Comparison of ENCODE assay signal across 29 cellular contexts in the genomic region with DNA sequence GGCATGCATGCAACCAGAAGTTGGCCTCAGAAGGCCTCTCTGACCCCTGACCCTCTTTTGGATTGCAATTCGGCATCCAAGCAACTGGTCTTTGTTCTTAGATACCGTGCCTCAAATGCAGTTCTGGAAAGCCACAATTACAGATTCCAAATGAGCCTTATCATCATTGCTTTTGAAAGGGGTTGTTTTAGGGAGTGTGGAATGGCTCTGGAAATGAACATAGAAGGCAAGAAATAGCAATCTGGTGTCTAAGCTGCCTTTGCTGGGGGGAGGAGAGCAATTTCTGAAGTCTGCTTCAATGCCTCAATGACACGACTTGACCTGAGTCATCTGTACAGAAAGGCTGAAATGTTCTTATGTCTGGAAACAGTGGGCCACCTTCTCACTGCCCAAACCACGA.
DNase-seq lines count a peak whose midpoint lies in the region; TF ChIP-seq lines count a peak whose summit lies in the region.
"Had no signal": no experiment of that assay in that cellular context is flagged by ENCODE, and none has a peak within 500 bp of the region (broad histone marks: within the 10 kb centered on the region; RNA-seq: fewer than 3 reads in every experiment).

No MANE protein-coding gene starts in this region.

- no peaks in the 10 kb centered on the region for H3K27me3 ChIP-seq in SK-N-SH (ENCODE audit: insufficient read depth)
- H3K27me3 ChIP-seq: dorsolateral prefrontal cortex, MG63, tibial nerve had no signal

- H3K9ac ChIP-seq in SK-N-SH: no peak overlapping the region

- no peak overlapping the region for H3K27ac ChIP-seq in SK-N-SH (ENCODE audit: low read depth in 2 of 2, low read length in 1 of 2)
- H3K27ac ChIP-seq: A549, dorsolateral prefrontal cortex, lower lobe of right lung, RWPE1, skin epidermis, tibial nerve had no signal

- H2AFZ ChIP-seq in SK-N-SH (ENCODE audit: low read depth): no peak overlapping the region

- peaks cover 5% of the 10 kb centered on the region for H3K36me3 Mint-ChIP-seq in nephron progenitor cell (ENCODE audit: low read depth)

- no peaks in the 10 kb centered on the region for H3F3A ChIP-seq in SK-N-SH (replicated peaks; ENCODE audit: insufficient read depth)

- no peak overlapping the region for H3K4me3 Mint-ChIP-seq in nephron progenitor cell
- H3K4me3 Mint-ChIP-seq: activated CD4-positive, alpha-beta memory T cell treated with anti-CD3 and anti-CD28 coated beads, Interleukin-2, amount 10 ng/mL, durations not matched to agents 7 days and 5 days; central memory CD8-positive, alpha-beta T cell; H9; stimulated activated naive CD8-positive, alpha-beta T cell treated with anti-CD3 and anti-CD28 coated beads, Interleukin-15, Interleukin-2, amounts not matched to agents 100 ng/mL and 50 ng/mL, for 24 hours had no signal

- no peak overlapping the region for H3K4me2 ChIP-seq in SK-N-SH
- H3K4me2 ChIP-seq: A549 had no signal

- 64% methylated on average over 4 of the region's 4 CpGs for WGBS in SK-N-SH (ENCODE audit: low lambda C conversion rate)

- no peak for TF ChIP-seq CTCF in AG10803 (conservative IDR thresholded peaks at IDR 0.05; ENCODE audit: low read length)
- no peak for TF ChIP-seq CTCF in cardiac fibroblast (IDR thresholded peaks at IDR 0.05; ENCODE audit: low read depth, low read length)
- TF ChIP-seq CTCF in SK-N-SH (IDR thresholded peaks at IDR 0.05): no peak
- TF ChIP-seq CTCF in nephron progenitor cell (IDR thresholded peaks at IDR 0.05): no peak

- TF ChIP-seq RAD21 in SK-N-SH (IDR thresholded peaks at IDR 0.05; ENCODE audit: low read length): no peak

- H3K27me3 Mint-ChIP-seq in nephron progenitor cell (ENCODE audit: low read depth, poor library complexity): no peaks in the 10 kb centered on the region
- H3K27me3 Mint-ChIP-seq: activated CD4-positive, alpha-beta memory T cell treated with anti-CD3 and anti-CD28 coated beads, Interleukin-2, amount 10 ng/mL, durations not matched to agents 7 days and 5 days; central memory CD8-positive, alpha-beta T cell; stimulated activated naive CD8-positive, alpha-beta T cell treated with anti-CD3 and anti-CD28 coated beads, Interleukin-15, Interleukin-2, amounts not matched to agents 100 ng/mL and 50 ng/mL, for 24 hours had no signal

- no peaks in the 10 kb centered on the region for H3K36me3 ChIP-seq in SK-N-SH (replicated peaks in 1 of 2; ENCODE audit: control insufficient read depth in 1 of 2, insufficient read depth in 2 of 2, low read length in 1 of 2)
- H3K36me3 ChIP-seq: lower lobe of right lung, MG63, tibial nerve had no signal

- H3K9me3 ChIP-seq in SK-N-SH: 0 out of 2 replicates have a peak, but pooled peaks cover 3% of the 10 kb centered on the region
- H3K9me3 ChIP-seq: A549, lower lobe of right lung, MG63, tibial nerve had no signal

- H3K9me3 Mint-ChIP-seq in nephron progenitor cell: peaks cover 17% of the 10 kb centered on the region
- H3K9me3 Mint-ChIP-seq: activated CD4-positive, alpha-beta memory T cell treated with anti-CD3 and anti-CD28 coated beads, Interleukin-2, amount 10 ng/mL, durations not matched to agents 7 days and 5 days; central memory CD8-positive, alpha-beta T cell had no signal

- no peak overlapping the region for H3K4me3 ChIP-seq in AG10803 (ENCODE audit: low read length)
- no peak overlapping the region for H3K4me3 ChIP-seq in cardiac fibroblast (replicated peaks in 1 of 2; ENCODE audit: low read depth in 2 of 2, low read length in 2 of 2)
- H3K4me3 ChIP-seq in SK-N-SH (ENCODE audit: low read depth in 2 of 2, low read length in 1 of 2): no peak overlapping the region
- H3K4me3 ChIP-seq: A549, dorsolateral prefrontal cortex, lower lobe of right lung, MG63, skin epidermis, tibial nerve had no signal

- CTCF ChIA-PET in SK-N-SH (lab: Yijun Ruan, JAX): no interaction called here

- no peak for TF ChIP-seq EP300 in SK-N-SH (IDR thresholded peaks at IDR 0.05; ENCODE audit: borderline replicate concordance in 1 of 2, low read depth in 1 of 2, low read length in 1 of 2)

- DNase-seq in AG10803 (ENCODE audit: low read depth) (peak; percentile 59), M059J (ENCODE audit: low read depth) (peak; percentile 29), cardiac fibroblast (ENCODE audit: low read depth in 2 of 2) (peak; percentile 39 to 49), myocyte (ENCODE audit: low read depth) (peak; percentile 76), SK-N-SH (no peak), OCI-M1 (lab: John Stamatoyannopoulos, UW) (no peak), nephron progenitor cell (no peak)
- no peak for DNase-seq in activated effector memory CD4-positive, alpha-beta T cell treated with Interleukin-2 at 50 U/mL for 16 hours
- DNase-seq: activated CD4-positive, alpha-beta memory T cell treated with anti-CD3 and anti-CD28 coated beads, Interleukin-2, amount 10 ng/mL, durations not matched to agents 7 days and 5 days; activated CD4-positive, CD25-positive, alpha-beta regulatory T cell treated with anti-CD3 and anti-CD28 coated beads, Interleukin-2, amount 50 U/mL, for 72 hours; activated CD8-positive, alpha-beta memory T cell treated with anti-CD3 and anti-CD28 coated beads, Interleukin-2, amount 50 U/mL, for 48 hours; activated naive CD4-positive, alpha-beta T cell treated with anti-CD3 and anti-CD28 coated beads, Interleukin-2, amount 50 U/mL, for 16 hours; anterior cingulate cortex; DMS153; dorsolateral prefrontal cortex; H9; kidney; lower lobe of right lung; MG63; NCI-H2081 treated with DMSO at 0.1 percent for 48 hours; NCI-H446; NCI-H774; nucleus accumbens had no signal

- H3K4me1 Mint-ChIP-seq in nephron progenitor cell: no peaks in the 10 kb centered on the region
- H3K4me1 Mint-ChIP-seq: activated CD4-positive, alpha-beta memory T cell treated with anti-CD3 and anti-CD28 coated beads, Interleukin-2, amount 10 ng/mL, durations not matched to agents 7 days and 5 days; central memory CD8-positive, alpha-beta T cell had no signal

- POLR2A ChIA-PET in SK-N-SH (lab: Yijun Ruan, JAX): no interaction called here

- no peaks in the 10 kb centered on the region for H3K9me2 ChIP-seq in SK-N-SH

- H3K4me1 ChIP-seq in SK-N-SH (ENCODE audit: control insufficient read depth in 1 of 2, insufficient read depth in 2 of 2, low read depth in 1 of 2, low read length in 1 of 2): no peaks in the 10 kb centered on the region
- H3K4me1 ChIP-seq: A549, lower lobe of right lung, tibial nerve had no signal

- no peak overlapping the region for H3K27ac Mint-ChIP-seq in nephron progenitor cell
- H3K27ac Mint-ChIP-seq: activated CD4-positive, alpha-beta memory T cell treated with anti-CD3 and anti-CD28 coated beads, Interleukin-2, amount 10 ng/mL, durations not matched to agents 7 days and 5 days; stimulated activated naive CD8-positive, alpha-beta T cell treated with anti-CD3 and anti-CD28 coated beads, Interleukin-15, Interleukin-2, amounts not matched to agents 100 ng/mL and 50 ng/mL, for 24 hours had no signal

- no peaks in the 10 kb centered on the region for H4K20me1 ChIP-seq in SK-N-SH (ENCODE audit: insufficient read depth)

- no peaks in the 10 kb centered on the region for H3K79me2 ChIP-seq in SK-N-SH (ENCODE audit: insufficient read depth)

TF ChIP-seq in SK-N-SH, 30 proteins besides CTCF, POLR2A, EP300 and RAD21:
- TF ChIP-seq ELF1 (IDR thresholded peaks at IDR 0.05) (no peak), FOXJ3 (CRISPR knock-in tag; IDR thresholded peaks at IDR 0.05) (no peak), MEF2A (IDR thresholded peaks at IDR 0.05; ENCODE audit: borderline replicate concordance, low read depth) (no peak), SMC3 (IDR thresholded peaks at IDR 0.05; ENCODE audit: low read depth, low read length) (no peak), RXRA (IDR thresholded peaks at IDR 0.05; ENCODE audit: borderline replicate concordance, low read depth) (no peak), SIN3A (IDR thresholded peaks at IDR 0.05; ENCODE audit: borderline replicate concordance, low read depth, low read length) (no peak), NRF1 (IDR thresholded peaks at IDR 0.05; ENCODE audit: low read depth, low read length) (no peak), MXI1 (IDR thresholded peaks at IDR 0.05; ENCODE audit: low read depth, low read length) (no peak), EZH2phosphoT487 (IDR thresholded peaks at IDR 0.05; ENCODE audit: borderline replicate concordance, low read depth) (no peak), FOSL2 (IDR thresholded peaks at IDR 0.05; ENCODE audit: borderline replicate concordance, low read depth) (no peak), TAF1 (IDR thresholded peaks at IDR 0.05; ENCODE audit: borderline replicate concordance, low read depth, low read length) (no peak), GATA2 (CRISPR knock-in tag; IDR thresholded peaks at IDR 0.05) (no peak), GABPA (IDR thresholded peaks at IDR 0.05; ENCODE audit: low read depth) (no peak), RFX5 (IDR thresholded peaks at IDR 0.05; ENCODE audit: low read length) (no peak)
- TF ChIP-seq, protein P1, sequence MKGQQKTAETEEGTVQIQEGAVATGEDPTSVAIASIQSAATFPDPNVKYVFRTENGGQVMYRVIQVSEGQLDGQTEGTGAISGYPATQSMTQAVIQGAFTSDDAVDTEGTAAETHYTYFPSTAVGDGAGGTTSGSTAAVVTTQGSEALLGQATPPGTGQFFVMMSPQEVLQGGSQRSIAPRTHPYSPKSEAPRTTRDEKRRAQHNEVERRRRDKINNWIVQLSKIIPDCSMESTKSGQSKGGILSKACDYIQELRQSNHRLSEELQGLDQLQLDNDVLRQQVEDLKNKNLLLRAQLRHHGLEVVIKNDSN (IDR thresholded peaks at IDR 0.05; ENCODE audit: borderline replicate concordance, low read depth): no peak
- TF ChIP-seq, protein P2, sequence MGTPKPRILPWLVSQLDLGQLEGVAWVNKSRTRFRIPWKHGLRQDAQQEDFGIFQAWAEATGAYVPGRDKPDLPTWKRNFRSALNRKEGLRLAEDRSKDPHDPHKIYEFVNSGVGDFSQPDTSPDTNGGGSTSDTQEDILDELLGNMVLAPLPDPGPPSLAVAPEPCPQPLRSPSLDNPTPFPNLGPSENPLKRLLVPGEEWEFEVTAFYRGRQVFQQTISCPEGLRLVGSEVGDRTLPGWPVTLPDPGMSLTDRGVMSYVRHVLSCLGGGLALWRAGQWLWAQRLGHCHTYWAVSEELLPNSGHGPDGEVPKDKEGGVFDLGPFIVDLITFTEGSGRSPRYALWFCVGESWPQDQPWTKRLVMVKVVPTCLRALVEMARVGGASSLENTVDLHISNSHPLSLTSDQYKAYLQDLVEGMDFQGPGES (IDR thresholded peaks at IDR 0.05; ENCODE audit: low read depth, low read length): no peak
- TF ChIP-seq, protein P3, sequence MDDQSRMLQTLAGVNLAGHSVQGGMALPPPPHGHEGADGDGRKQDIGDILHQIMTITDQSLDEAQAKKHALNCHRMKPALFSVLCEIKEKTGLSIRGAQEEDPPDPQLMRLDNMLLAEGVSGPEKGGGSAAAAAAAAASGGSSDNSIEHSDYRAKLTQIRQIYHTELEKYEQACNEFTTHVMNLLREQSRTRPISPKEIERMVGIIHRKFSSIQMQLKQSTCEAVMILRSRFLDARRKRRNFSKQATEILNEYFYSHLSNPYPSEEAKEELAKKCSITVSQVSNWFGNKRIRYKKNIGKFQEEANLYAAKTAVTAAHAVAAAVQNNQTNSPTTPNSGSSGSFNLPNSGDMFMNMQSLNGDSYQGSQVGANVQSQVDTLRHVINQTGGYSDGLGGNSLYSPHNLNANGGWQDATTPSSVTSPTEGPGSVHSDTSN (IDR thresholded peaks at IDR 0.05): no peak

Comparison
In these comparisons a context has a peak if more than half of its experiments do, and no peak if none do; other contexts are left out.
1. DNase-seq: peak in AG10803 (single experiment), M059J (single experiment), cardiac fibroblast (2 of 2) and myocyte (single experiment); none in SK-N-SH (single experiment), activated effector memory CD4-positive, alpha-beta T cell treated with Interleukin-2 at 50 U/mL for 16 hours (single experiment), OCI-M1 (single experiment) and nephron progenitor cell (single experiment).